ENCODE assay signal across 37 cellular contexts in the genomic region with DNA sequence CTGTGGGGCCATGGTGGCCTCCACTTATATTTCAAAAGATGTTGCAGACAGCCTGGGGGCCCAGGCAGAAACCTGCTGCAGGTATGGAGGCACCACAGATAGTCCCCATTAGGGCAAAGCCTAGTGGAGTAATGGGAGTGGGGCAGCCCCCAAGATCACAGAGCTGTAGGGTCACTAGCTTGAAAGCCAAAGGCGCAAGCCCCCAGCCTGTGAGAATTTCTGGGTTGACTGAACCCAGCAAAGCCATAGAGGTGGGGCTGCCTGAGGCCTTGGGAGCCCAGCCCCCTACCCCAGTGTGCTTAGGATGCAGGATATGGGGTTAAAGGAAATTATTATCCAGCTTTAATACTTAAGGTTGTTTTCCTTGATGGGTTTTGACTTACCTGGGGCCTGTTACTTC.
DNase-seq lines count a peak whose midpoint lies in the region; ATAC-seq, FAIRE-seq and TF ChIP-seq lines count a peak whose summit lies in the region.
"Had no signal": no experiment of that assay in that cellular context is flagged by ENCODE, and none has a peak within 500 bp of the region (broad histone marks: within the 10 kb centered on the region; RNA-seq: fewer than 3 reads in every experiment).

No MANE protein-coding gene starts in this region.

- H3K9me3 ChIP-seq in H1 (ENCODE audit: insufficient read depth in 2 of 2, low read depth in 1 of 2, low read length in 1 of 2) (no peaks in the 10 kb centered on the region), trophoblast cell (ENCODE audit: insufficient read depth, low read depth, low read length) (no peaks in the 10 kb centered on the region), aorta (ENCODE audit: control insufficient read depth, low read length) (no peaks in the 10 kb centered on the region)
- H3K9me3 ChIP-seq: A549, BE2C, Caco-2 had no signal

- peak; percentile 16 for ATAC-seq in stimulated activated effector memory CD8-positive, alpha-beta T cell treated with anti-CD3 and anti-CD28 coated beads, Interleukin-12 subunit alpha, Interleukin-12 subunit beta, amount 100 ng/mL, for 72 hours
- ATAC-seq in stimulated activated memory B cell treated with anti-CD40 and anti-IgM and Interleukin-4, amounts not matched to agents 10 μg/mL and 1 μg/mL and 100 μg/mL, for 72 hours = peak; percentile 31
- no peak for ATAC-seq in aorta (ENCODE audit: low FRiP score)
- no peak for ATAC-seq in GM19463 (IDR thresholded peaks at IDR 0.05; ENCODE audit: unreplicated experiment)
- ATAC-seq in HG02884 (IDR thresholded peaks at IDR 0.05; ENCODE audit: unreplicated experiment) = no peak
- ATAC-seq: A549; CD8-positive, alpha-beta T cell had no signal

- no peaks in the 10 kb centered on the region for H3K4me1 Mint-ChIP-seq in stimulated activated effector memory CD8-positive, alpha-beta T cell treated with anti-CD3 and anti-CD28 coated beads, Interleukin-12 subunit alpha, Interleukin-12 subunit beta, amount 100 ng/mL, for 72 hours
- no peaks in the 10 kb centered on the region for H3K4me1 Mint-ChIP-seq in stimulated activated memory B cell treated with anti-CD40 and anti-IgM and Interleukin-4, amounts not matched to agents 10 μg/mL and 1 μg/mL and 100 μg/mL, for 72 hours
- H3K4me1 Mint-ChIP-seq: B cell; CD14-positive monocyte; CD4-positive, alpha-beta memory T cell; CD4-positive, CD25-positive, alpha-beta regulatory T cell; CD8-positive, alpha-beta memory T cell had no signal

- H3K79me2 ChIP-seq in H1 (ENCODE audit: control insufficient read depth in 1 of 2, insufficient read depth in 2 of 2, low read length in 2 of 2) = no peaks in the 10 kb centered on the region
- no peaks in the 10 kb centered on the region for H3K79me2 ChIP-seq in trophoblast cell (ENCODE audit: control insufficient read depth, insufficient read depth, low read length, poor library complexity)

- H3K56ac ChIP-seq in H1 (replicated peaks; ENCODE audit: insufficient read length, low read depth, low read length) = no peak overlapping the region

- H2AK5ac ChIP-seq in H1 (ENCODE audit: low read depth, low read length) (no peak overlapping the region), trophoblast cell (ENCODE audit: low read length) (no peak overlapping the region)

- intact Hi-C loops in aorta (cut with DNase I) = no loop called here

- H3K18ac ChIP-seq in H1 (ENCODE audit: extremely low read depth, low read length) = no peak overlapping the region
- no peak overlapping the region for H3K18ac ChIP-seq in trophoblast cell (ENCODE audit: low read length)

- H3K27ac ChIP-seq in H1 (ENCODE audit: low read depth, low read length) = no peak overlapping the region
- no peak overlapping the region for H3K27ac ChIP-seq in trophoblast cell (ENCODE audit: low read depth, low read length)
- H3K27ac ChIP-seq in aorta (ENCODE audit: low read depth in 1 of 2, low read length in 2 of 2) = no peak overlapping the region
- H3K27ac ChIP-seq: 22Rv1; A549; BLaER1; BLaER1 treated with 17β-estradiol and CSF1 and Interleukin-3, amounts not matched to agents 10 nM and 100 nM; C4-2B had no signal

- H4K91ac ChIP-seq in H1 (replicated peaks; ENCODE audit: insufficient read length, low read length) = no peak overlapping the region
- H4K91ac ChIP-seq in trophoblast cell (ENCODE audit: low read depth, low read length) = no peak overlapping the region

- no peaks in the 10 kb centered on the region for H3K27me3 ChIP-seq in H1 (replicated peaks in 1 of 4; ENCODE audit: control insufficient read depth in 3 of 4, extremely low read depth in 1 of 4, insufficient read depth in 3 of 4, low read length in 3 of 4)
- no peaks in the 10 kb centered on the region for H3K27me3 ChIP-seq in trophoblast cell (ENCODE audit: insufficient read depth, low read length)
- H3K27me3 ChIP-seq in aorta (ENCODE audit: control insufficient read depth in 1 of 2, insufficient read depth in 2 of 2, low read length in 1 of 2) = no peaks in the 10 kb centered on the region
- H3K27me3 ChIP-seq: BE2C; BLaER1; BLaER1 treated with 17β-estradiol and CSF1 and Interleukin-3, amounts not matched to agents 10 nM and 100 nM had no signal

- H4K8ac ChIP-seq in H1 (ENCODE audit: extremely low read depth, insufficient read depth, low read length) (no peak overlapping the region), trophoblast cell (ENCODE audit: low read depth, low read length) (no peak overlapping the region)

- no peaks in the 10 kb centered on the region for H3K36me3 Mint-ChIP-seq in stimulated activated effector memory CD8-positive, alpha-beta T cell treated with anti-CD3 and anti-CD28 coated beads, Interleukin-12 subunit alpha, Interleukin-12 subunit beta, amount 100 ng/mL, for 72 hours
- H3K36me3 Mint-ChIP-seq in stimulated activated memory B cell treated with anti-CD40 and anti-IgM and Interleukin-4, amounts not matched to agents 10 μg/mL and 1 μg/mL and 100 μg/mL, for 72 hours = no peaks in the 10 kb centered on the region
- H3K36me3 Mint-ChIP-seq: CD14-positive monocyte; CD4-positive, alpha-beta memory T cell; CD4-positive, CD25-positive, alpha-beta regulatory T cell; CD8-positive, alpha-beta memory T cell; CD8-positive, alpha-beta T cell had no signal

- 100% methylated on average over 1 of the region's 1 CpG; no CpG with 5 or more reads in 1 of the 2 experiments for WGBS in H1 (ENCODE audit: extremely low coverage in 1 of 2, insufficient coverage in 1 of 2, insufficient read length in 1 of 2, insufficient replicate concordance in 2 of 2, low coverage in 1 of 2, low lambda C conversion rate in 2 of 2, missing lambda C conversion rate in 1 of 2), 2 experiments
- no CpG with 5 or more reads among the region's 1 CpG for WGBS in trophoblast cell (ENCODE audit: extremely low coverage, insufficient coverage, insufficient read length)
- 99 to 100% methylated on average over 1 of the region's 1 CpG for WGBS in aorta, 2 donors

- no peaks in the 10 kb centered on the region for H3K27me3 Mint-ChIP-seq in stimulated activated memory B cell treated with anti-CD40 and anti-IgM and Interleukin-4, amounts not matched to agents 10 μg/mL and 1 μg/mL and 100 μg/mL, for 72 hours
- H3K27me3 Mint-ChIP-seq: B cell; CD4-positive, CD25-positive, alpha-beta regulatory T cell; CD8-positive, alpha-beta memory T cell had no signal

- H2BK20ac ChIP-seq in H1 (ENCODE audit: low read length) = no peak overlapping the region

- no peak overlapping the region for H4K5ac ChIP-seq in H1 (ENCODE audit: insufficient read length, low read depth, low read length)

- no peak overlapping the region for H2BK12ac ChIP-seq in H1 (ENCODE audit: low read depth, low read length)
- no peak overlapping the region for H2BK12ac ChIP-seq in trophoblast cell (ENCODE audit: low read length)

- TF ChIP-seq EP300 in H1 (IDR thresholded peaks at IDR 0.05; ENCODE audit: borderline replicate concordance in 1 of 2, low read depth in 2 of 2, low read length in 2 of 2) = no peak

- H3K36me3 ChIP-seq in H1 (ENCODE audit: control insufficient read depth in 2 of 4, insufficient read depth in 4 of 4, low read length in 3 of 4) = no peaks in the 10 kb centered on the region
- no peaks in the 10 kb centered on the region for H3K36me3 ChIP-seq in trophoblast cell (ENCODE audit: control insufficient read depth in 1 of 2, insufficient read depth in 2 of 2, low read length in 2 of 2)
- H3K36me3 ChIP-seq in aorta (ENCODE audit: control insufficient read depth in 1 of 2, insufficient read depth in 2 of 2, low read length in 1 of 2) = no peaks in the 10 kb centered on the region
- H3K36me3 ChIP-seq: BE2C; BLaER1; BLaER1 treated with 17β-estradiol and CSF1 and Interleukin-3, amounts not matched to agents 10 nM and 100 nM had no signal

- no peaks in the 10 kb centered on the region for H3K23me2 ChIP-seq in H1 (ENCODE audit: low read depth, low read length)

- H2BK5ac ChIP-seq in H1 (ENCODE audit: low read depth, low read length) (no peak overlapping the region), trophoblast cell (ENCODE audit: low read depth, low read length, poor library complexity) (no peak overlapping the region)

- H3K4me3 Mint-ChIP-seq in stimulated activated effector memory CD8-positive, alpha-beta T cell treated with anti-CD3 and anti-CD28 coated beads, Interleukin-12 subunit alpha, Interleukin-12 subunit beta, amount 100 ng/mL, for 72 hours = no peak overlapping the region
- no peak overlapping the region for H3K4me3 Mint-ChIP-seq in stimulated activated memory B cell treated with anti-CD40 and anti-IgM and Interleukin-4, amounts not matched to agents 10 μg/mL and 1 μg/mL and 100 μg/mL, for 72 hours
- H3K4me3 Mint-ChIP-seq: B cell; CD14-positive monocyte; CD4-positive, alpha-beta memory T cell; CD4-positive, alpha-beta T cell; CD4-positive, CD25-positive, alpha-beta regulatory T cell; CD8-positive, alpha-beta memory T cell; CD8-positive, alpha-beta T cell had no signal

- H3K23ac ChIP-seq in H1 (ENCODE audit: insufficient read length) (no peak overlapping the region), trophoblast cell (ENCODE audit: low read length) (no peak overlapping the region)

- H4K12ac ChIP-seq in trophoblast cell (ENCODE audit: low read depth, low read length) = peak overlapping the region; percentile 32

- H3K4ac ChIP-seq in H1 (replicated peaks; ENCODE audit: insufficient read length, low read depth, low read length) = no peak overlapping the region
- no peak overlapping the region for H3K4ac ChIP-seq in trophoblast cell (ENCODE audit: low read depth, low read length)

- H3K9ac ChIP-seq in H1 (replicated peaks in 1 of 4; ENCODE audit: extremely low read depth in 1 of 4, low read depth in 3 of 4, low read length in 3 of 4) (no peak overlapping the region), trophoblast cell (ENCODE audit: low read length) (no peak overlapping the region)
- H3K9ac ChIP-seq: BLaER1; BLaER1 treated with 17β-estradiol and CSF1 and Interleukin-3, amounts not matched to agents 10 nM and 100 nM had no signal

- H2BK15ac ChIP-seq in H1 (ENCODE audit: low read length) = 0 out of 2 replicates have a peak overlapping the region, but pooled peaks have one; percentile 37

- H3K4me2 ChIP-seq in H1 (ENCODE audit: insufficient read depth in 1 of 2, low read depth in 2 of 2, low read length in 2 of 2) = no peak overlapping the region
- H3K4me2 ChIP-seq in trophoblast cell (ENCODE audit: low read length) = no peak overlapping the region
- H3K4me2 ChIP-seq: A549; BLaER1; BLaER1 treated with 17β-estradiol and CSF1 and Interleukin-3, amounts not matched to agents 10 nM and 100 nM had no signal

- H3K14ac ChIP-seq in H1 (ENCODE audit: insufficient read length) (no peak overlapping the region), trophoblast cell (ENCODE audit: low read length) (no peak overlapping the region)

- CTCF ChIA-PET in H1 (lab: Charles Lee; ENCODE audit: partially characterized antibody) = interaction anchor here (0.9 to 1.2 kb wide), 2 partner anchors 10 to 21 kb away, joined by 3 read pairs; no protein-coding TSS in a partner anchor

- H3K79me1 ChIP-seq in H1 (ENCODE audit: low read depth, low read length) (no peaks in the 10 kb centered on the region), trophoblast cell (ENCODE audit: low read length) (no peaks in the 10 kb centered on the region)

- H3K4me1 ChIP-seq in H1 (replicated peaks in 1 of 4; ENCODE audit: control insufficient read depth in 3 of 4, insufficient read depth in 4 of 4, low read length in 3 of 4) (peaks cover 0 to 6% (median 0%) of the 10 kb centered on the region in 4 experiments; a peak in 3 of 7 replicates), trophoblast cell (ENCODE audit: control insufficient read depth in 1 of 2, insufficient read depth in 2 of 2, low read length in 2 of 2) (no peaks in the 10 kb centered on the region), aorta (ENCODE audit: control insufficient read depth in 1 of 2, insufficient read depth in 2 of 2, low read length in 2 of 2) (no peaks in the 10 kb centered on the region)
- H3K4me1 ChIP-seq: A549, BE2C, Caco-2 had no signal

- H3K4me3 ChIP-seq in H1 (ENCODE audit: extremely low read depth in 1 of 4, insufficient read depth in 2 of 4, low read depth in 3 of 4, low read length in 4 of 4) = no peak overlapping the region
- no peak overlapping the region for H3K4me3 ChIP-seq in trophoblast cell (ENCODE audit: low read depth, low read length)
- H3K4me3 ChIP-seq in aorta (ENCODE audit: low read length in 2 of 2) = no peak overlapping the region
- H3K4me3 ChIP-seq: A549; BLaER1; BLaER1 treated with 17β-estradiol and CSF1 and Interleukin-3, amounts not matched to agents 10 nM and 100 nM had no signal

- no peak overlapping the region for H3K27ac Mint-ChIP-seq in stimulated activated effector memory CD8-positive, alpha-beta T cell treated with anti-CD3 and anti-CD28 coated beads, Interleukin-12 subunit alpha, Interleukin-12 subunit beta, amount 100 ng/mL, for 72 hours
- no peak overlapping the region for H3K27ac Mint-ChIP-seq in stimulated activated memory B cell treated with anti-CD40 and anti-IgM and Interleukin-4, amounts not matched to agents 10 μg/mL and 1 μg/mL and 100 μg/mL, for 72 hours
- H3K27ac Mint-ChIP-seq: B cell; CD14-positive monocyte; CD4-positive, alpha-beta memory T cell; CD4-positive, alpha-beta T cell; CD4-positive, CD25-positive, alpha-beta regulatory T cell; CD8-positive, alpha-beta memory T cell; CD8-positive, alpha-beta T cell had no signal

- TF ChIP-seq RAD21 in H1 (IDR thresholded peaks at IDR 0.05 in 1 of 2, conservative IDR thresholded peaks at IDR 0.05 in 1 of 2; ENCODE audit: low read depth in 2 of 2, low read length in 2 of 2) = no peak

- DNase-seq in H1 (ENCODE audit: low read depth in 1 of 2, low spot score in 2 of 2) (no peak), trophoblast cell (no peak), aorta (no peak), NCI-H345 (lab: John Stamatoyannopoulos, UW) (no peak)
- DNase-seq in stimulated activated effector memory CD8-positive, alpha-beta T cell treated with anti-CD3 and anti-CD28 coated beads, Interleukin-12 subunit alpha, Interleukin-12 subunit beta, amount 100 ng/mL, for 72 hours (ENCODE audit: low spot score in 2 of 2) = no peak
- DNase-seq: 8988T; ACHN; AML-193; BE2C; C1 segment of cervical spinal cord; Caco-2; Calu3; CD4-positive, alpha-beta memory T cell; CD4-positive, alpha-beta T cell; CD4-positive, CD25-positive, alpha-beta regulatory T cell; CD8-positive, alpha-beta memory T cell; CD8-positive, alpha-beta T cell; COR-L47; DMS 273 treated with DMSO at 0.1 percent for 48 hours; DMS153; DMS53; DMS79; DMS79 treated with DMSO at 0.1 percent for 48 hours; DND-41; EL had no signal

- H3K9me3 Mint-ChIP-seq in stimulated activated effector memory CD8-positive, alpha-beta T cell treated with anti-CD3 and anti-CD28 coated beads, Interleukin-12 subunit alpha, Interleukin-12 subunit beta, amount 100 ng/mL, for 72 hours = no peaks in the 10 kb centered on the region
- H3K9me3 Mint-ChIP-seq in stimulated activated memory B cell treated with anti-CD40 and anti-IgM and Interleukin-4, amounts not matched to agents 10 μg/mL and 1 μg/mL and 100 μg/mL, for 72 hours = peaks cover 7% of the 10 kb centered on the region
- H3K9me3 Mint-ChIP-seq: CD4-positive, alpha-beta T cell; CD8-positive, alpha-beta T cell had no signal

- no peak for TF ChIP-seq CTCF in H1 (IDR thresholded peaks at IDR 0.05; ENCODE audit: control extremely low read depth in 1 of 3, insufficient read depth in 1 of 3, low read depth in 1 of 3, low read length in 3 of 3)

- no peak for FAIRE-seq in H1 (lab: Jason Lieb, UNC)
- FAIRE-seq: A204.1, A549, D721Med had no signal

- H4K20me1 ChIP-seq in H1 (replicated peaks in 1 of 2; ENCODE audit: control insufficient read depth in 1 of 2, insufficient read depth in 2 of 2, low read length in 2 of 2) = no peaks in the 10 kb centered on the region
- H4K20me1 ChIP-seq: BLaER1; BLaER1 treated with 17β-estradiol and CSF1 and Interleukin-3, amounts not matched to agents 10 nM and 100 nM had no signal

- TF ChIP-seq POLR2A in H1 (IDR thresholded peaks at IDR 0.05; ENCODE audit: control extremely low read depth in 1 of 2, low read depth in 2 of 2, low read length in 2 of 2) = no peak

- POLR2A ChIA-PET in H1 (lab: Charles Lee; ENCODE audit: partially characterized antibody) = no interaction called here

- H2AFZ ChIP-seq in H1 (ENCODE audit: low read length) (no peak overlapping the region), trophoblast cell (ENCODE audit: insufficient read depth, low read length, poor library complexity) (no peak overlapping the region)

- no peak overlapping the region for H2BK120ac ChIP-seq in H1 (replicated peaks; ENCODE audit: low read depth, low read length)
- no peak overlapping the region for H2BK120ac ChIP-seq in trophoblast cell (ENCODE audit: insufficient read depth, low read length, poor library complexity)

Comparison
In these comparisons a context has a peak if more than half of its experiments do, and no peak if none do; other contexts are left out.
1. ATAC-seq: peak in stimulated activated effector memory CD8-positive, alpha-beta T cell treated with anti-CD3 and anti-CD28 coated beads, Interleukin-12 subunit alpha, Interleukin-12 subunit beta, amount 100 ng/mL, for 72 hours (single experiment) and stimulated activated memory B cell treated with anti-CD40 and anti-IgM and Interleukin-4, amounts not matched to agents 10 μg/mL and 1 μg/mL and 100 μg/mL, for 72 hours (single experiment); none in aorta (single experiment), GM19463 (single experiment) and HG02884 (single experiment).